Comparison of ENCODE assay signal across 33 cellular contexts in the genomic region with DNA sequence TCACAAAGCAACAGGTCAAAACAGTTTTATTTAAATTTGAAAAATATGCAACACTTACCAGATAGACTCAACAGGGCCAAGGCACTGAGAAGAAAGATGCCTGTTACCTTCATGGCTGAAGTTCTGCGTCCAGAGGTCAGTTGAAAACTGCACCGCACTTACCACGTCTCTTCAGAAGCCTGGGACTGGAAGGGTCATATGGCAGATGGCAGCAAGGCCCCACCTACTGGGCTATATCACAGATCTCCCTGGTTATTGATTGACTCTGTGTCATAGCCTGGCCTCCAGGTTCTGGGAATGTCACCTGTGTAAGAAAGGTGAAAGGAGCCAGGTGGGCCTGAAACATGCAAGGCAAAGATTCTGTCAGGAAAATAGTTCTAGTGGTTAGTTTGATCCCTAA. TPM values are rescaled to one million over a fixed set of nuclear protein-coding genes. Genes with fewer than 3 reads are reported as not detected.
DNase-seq lines count a peak whose midpoint lies in the region; ATAC-seq, FAIRE-seq and TF ChIP-seq lines count a peak whose summit lies in the region.
"Had no signal": no experiment of that assay in that cellular context is flagged by ENCODE, and none has a peak within 500 bp of the region (broad histone marks: within the 10 kb centered on the region; RNA-seq: fewer than 3 reads in every experiment).

A gene with protein sequence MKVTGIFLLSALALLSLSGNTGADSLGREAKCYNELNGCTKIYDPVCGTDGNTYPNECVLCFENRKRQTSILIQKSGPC (minus strand): TSS at position 207 of the 400 bp plus-strand sequence. CDS start 94 bp downstream, at position 113.

- H3K27ac ChIP-seq in 22Rv1 (peak within 1 kb of the TSS; percentile 99), Peyer's patch (peak within 1 kb of the TSS in 3 of 4 donors; percentile 18 to 80 (median 49)), pancreas (peak within 1 kb of the TSS; percentile 27 to 86 (median 82)), uterus (no peak within 1 kb of the TSS)
- H3K27ac ChIP-seq: esophagus squamous epithelium, foreskin keratinocyte, heart left ventricle, neural progenitor cell, tibial nerve, WERI-Rb-1 had no signal

- intact Hi-C loops in pancreas (cut with DNase I), result no loop called here
- intact Hi-C loops in uterus (cut with DNase I; ENCODE audit: low total_unique reads), result no loop called here

- no peaks in the 10 kb centered on the region for H3K27me3 ChIP-seq in Peyer's patch
- H3K27me3 ChIP-seq in pancreas, result no peaks in the 10 kb centered on the region
- H3K27me3 ChIP-seq in uterus, result no peaks in the 10 kb centered on the region
- H3K27me3 ChIP-seq: esophagus squamous epithelium, neural progenitor cell, tibial nerve had no signal

- H3K4me1 ChIP-seq in Peyer's patch (peaks cover 0 to 15% (median 0%) of the 10 kb centered on the region in 4 donors), pancreas (peaks cover 3 to 22% (median 9%) of the 10 kb centered on the region in 3 donors), uterus (no peaks in the 10 kb centered on the region)
- H3K4me1 ChIP-seq: esophagus squamous epithelium, foreskin keratinocyte, heart left ventricle, neural progenitor cell, tibial nerve had no signal

- 42 to 45% methylated on average over 3 of the region's 3 CpGs for WGBS in pancreas, 2 donors

- peak in 2 of 3 donors; percentile 60 to 82 for DNase-seq in Peyer's patch
- DNase-seq in left lobe of liver (ENCODE audit: low spot score), result no peak
- DNase-seq in pancreas, result peak; percentile 64 to 91 (median 88)
- no peak for DNase-seq in SW 1271 (lab: John Stamatoyannopoulos, UW)
- DNase-seq in uterus, result no peak
- no peak for DNase-seq in NCI-H526 treated with DMSO at 0.1 percent for 48 hours (lab: John Stamatoyannopoulos, UW)
- DNase-seq: 8988T; activated gamma-delta T cell treated with Interleukin-2 at 50 U/mL for 16 hours; activated T-cell treated with anti-CD3 and anti-CD28 coated beads, Interleukin-2, amount 50 U/mL, for 48 hours; esophagus squamous epithelium; foreskin keratinocyte; heart left ventricle; kidney; NCI-H1436 treated with DMSO at 0.1 percent for 48 hours; NCI-H226; NCI-H69; posterior cingulate gyrus; right cardiac atrium; SIG-M5; stimulated activated CD4-positive, alpha-beta T cell treated with anti-CD3 and anti-CD28 coated beads, Interleukin-12 subunit alpha, Interleukin-12 subunit beta, amount 100 ng/mL, for 4 hours; stimulated activated CD4-positive, alpha-beta T cell treated with anti-CD3 and anti-CD28 coated beads, Interleukin-2, amount 100 ng/mL, for 48 hours; T-helper 9 cell; WERI-Rb-1 had no signal

- H3K36me3 Mint-ChIP-seq in stimulated activated memory B cell treated with anti-CD40 and anti-IgM and Interleukin-4, amounts not matched to agents 10 μg/mL and 1 μg/mL and 100 μg/mL, for 72 hours, result no peaks in the 10 kb centered on the region
- H3K36me3 Mint-ChIP-seq: brain, neural progenitor cell had no signal

- no peaks in the 10 kb centered on the region for H3K36me3 ChIP-seq in Peyer's patch
- peaks cover 0 to 36% (median 0%) of the 10 kb centered on the region in 3 donors for H3K36me3 ChIP-seq in pancreas
- no peaks in the 10 kb centered on the region for H3K36me3 ChIP-seq in uterus
- H3K36me3 ChIP-seq: esophagus squamous epithelium, heart left ventricle, neural progenitor cell, tibial nerve, WERI-Rb-1 had no signal

- no peaks in the 10 kb centered on the region for H3K9me3 Mint-ChIP-seq in stimulated activated memory B cell treated with anti-CD40 and anti-IgM and Interleukin-4, amounts not matched to agents 10 μg/mL and 1 μg/mL and 100 μg/mL, for 72 hours
- H3K9me3 Mint-ChIP-seq: brain, neural progenitor cell had no signal

- no peak for ATAC-seq in left lobe of liver
- peak; percentile 61 to 78 (median 70) for ATAC-seq in pancreas
- no peak for ATAC-seq in stimulated activated memory B cell treated with anti-CD40 and anti-IgM and Interleukin-4, amounts not matched to agents 10 μg/mL and 1 μg/mL and 100 μg/mL, for 72 hours
- ATAC-seq: foreskin keratinocyte, heart left ventricle, right cardiac atrium had no signal

- H3K4me3 ChIP-seq in Peyer's patch (peak within 1 kb of the TSS in 2 of 4 donors; percentile 33 to 43), pancreas (peak within 1 kb of the TSS; percentile 24 to 53 (median 46)), uterus (no peak within 1 kb of the TSS)
- H3K4me3 ChIP-seq: esophagus squamous epithelium, heart left ventricle, neural progenitor cell, tibial nerve had no signal

- no peak for FAIRE-seq in pancreas (lab: Jason Lieb, UNC)
- FAIRE-seq: D721Med, kidney, RCC 7860 had no signal

- TF ChIP-seq POLR2A in Peyer's patch (IDR thresholded peaks at IDR 0.05), result peak; percentile 33 to 64
- no peak for TF ChIP-seq POLR2A in uterus (IDR thresholded peaks at IDR 0.05)

- no peak within 1 kb of the TSS for H3K27ac Mint-ChIP-seq in stimulated activated memory B cell treated with anti-CD40 and anti-IgM and Interleukin-4, amounts not matched to agents 10 μg/mL and 1 μg/mL and 100 μg/mL, for 72 hours
- H3K27ac Mint-ChIP-seq: neural progenitor cell had no signal

- H3K4me3 Mint-ChIP-seq in stimulated activated memory B cell treated with anti-CD40 and anti-IgM and Interleukin-4, amounts not matched to agents 10 μg/mL and 1 μg/mL and 100 μg/mL, for 72 hours, result no peak within 1 kb of the TSS
- H3K4me3 Mint-ChIP-seq: neural progenitor cell had no signal

- TF ChIP-seq CTCF in 22Rv1 (IDR thresholded peaks at IDR 0.05) (peak; percentile 9; the same call in 1 of the 2 replicates), Peyer's patch (IDR thresholded peaks at IDR 0.05) (peak in 1 of 6 experiments; percentile 18), pancreas (IDR thresholded peaks at IDR 0.05) (no peak), uterus (IDR thresholded peaks at IDR 0.05) (no peak)

- no peaks in the 10 kb centered on the region for H3K27me3 Mint-ChIP-seq in stimulated activated memory B cell treated with anti-CD40 and anti-IgM and Interleukin-4, amounts not matched to agents 10 μg/mL and 1 μg/mL and 100 μg/mL, for 72 hours
- H3K27me3 Mint-ChIP-seq: brain had no signal

- no peaks in the 10 kb centered on the region for H3K4me1 Mint-ChIP-seq in stimulated activated memory B cell treated with anti-CD40 and anti-IgM and Interleukin-4, amounts not matched to agents 10 μg/mL and 1 μg/mL and 100 μg/mL, for 72 hours

- no peaks in the 10 kb centered on the region for H3K9me3 ChIP-seq in Peyer's patch
- H3K9me3 ChIP-seq in pancreas, result no peaks in the 10 kb centered on the region
- H3K9me3 ChIP-seq in uterus, result no peaks in the 10 kb centered on the region
- H3K9me3 ChIP-seq: esophagus squamous epithelium, heart left ventricle, tibial nerve had no signal

RNA-seq across cellular contexts. Expression of the gene that starts here (rescaled TPM):
- total RNA-seq in Peyer's patch (100 to 1,000 TPM in 3 of 4 donors, 10 to 100 TPM in 1; 46.2 to 436 (median 154) TPM), left lobe of liver (20.0 TPM), pancreas (over 10,000 TPM; 18,043 to 26,066 (median 20,523) TPM), uterus (not detected)
- polyA plus RNA-seq in pancreas, result over 10,000 TPM in 1 of 2 donors, 1,000 to 10,000 TPM in 1; 5,539 to 23,743 TPM
- total RNA-seq: dermis microvascular lymphatic vessel endothelial cell, esophagus squamous epithelium, foreskin keratinocyte, lung microvascular endothelial cell, myocyte had no signal

Comparison
In these comparisons a context has a peak if more than half of its experiments do, and no peak if none do; other contexts are left out.
1. RNA of the gene that starts here (total RNA-seq): 18,043 to 26,066 TPM in pancreas; 46.2 to 436 TPM in Peyer's patch, 20.0 TPM in left lobe of liver (single experiment) and not detected in uterus; every median in the first group is over 10 times any median in the second.
2. H3K27ac ChIP-seq: peak in 22Rv1 (single experiment), Peyer's patch (3 of 4) and pancreas (4 of 4); none in uterus (0 of 2).
3. DNase-seq: peak in Peyer's patch (2 of 3) and pancreas (6 of 6); none in left lobe of liver (single experiment), SW 1271 (0 of 2), uterus (0 of 2) and NCI-H526 treated with DMSO at 0.1 percent for 48 hours (single experiment).
4. H3K4me3 ChIP-seq: peak in pancreas (4 of 4); none in uterus (0 of 2).
5. POLR2A ChIP-seq: peak in Peyer's patch (2 of 2); none in uterus (0 of 2).
6. ATAC-seq: peak in pancreas (4 of 4); none in left lobe of liver (single experiment) and stimulated activated memory B cell treated with anti-CD40 and anti-IgM and Interleukin-4, amounts not matched to agents 10 μg/mL and 1 μg/mL and 100 μg/mL, for 72 hours (single experiment).